Comparison of ENCODE assay signal across 1 cellular context in the genomic region with DNA sequence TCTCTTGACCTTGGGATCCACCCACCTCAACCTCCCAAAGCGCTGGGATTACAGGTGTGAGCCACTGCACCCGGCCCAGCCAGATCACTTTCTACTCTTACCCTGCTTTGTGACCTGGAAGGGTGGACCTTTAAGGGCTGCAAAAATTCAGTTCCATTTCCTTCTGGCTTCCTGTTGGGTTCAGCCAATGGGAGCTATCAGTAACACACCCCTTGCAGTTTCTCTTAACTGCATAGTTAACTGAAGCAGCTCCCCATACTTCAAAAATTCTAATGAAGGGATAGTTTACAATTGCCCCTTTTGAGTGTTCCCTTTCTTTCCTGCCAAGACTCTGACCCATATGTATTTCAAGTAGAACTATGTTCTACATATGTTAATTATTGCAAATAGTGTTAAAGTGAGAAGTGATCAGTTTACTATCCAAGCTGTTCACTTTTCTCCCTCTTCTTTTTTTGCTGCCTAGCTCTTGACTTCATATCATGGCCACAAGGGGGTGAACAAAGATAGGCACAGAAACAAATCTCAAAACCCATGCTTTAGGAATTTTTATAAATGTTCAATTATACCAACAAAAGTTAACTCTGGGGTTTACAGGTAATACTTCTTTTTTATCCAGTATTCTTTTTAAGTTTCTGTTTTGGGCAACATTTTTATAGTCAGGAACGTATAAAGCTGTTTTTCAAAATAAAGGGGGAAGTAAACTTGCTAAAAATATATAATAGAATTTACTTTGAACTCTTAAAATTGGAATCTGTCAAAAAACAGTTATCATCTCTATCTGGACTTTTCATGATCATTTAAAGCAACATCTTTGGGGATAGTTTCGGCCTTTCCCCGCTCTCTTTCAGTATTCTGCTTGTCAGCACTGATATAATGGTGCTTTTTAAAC.
TF ChIP-seq lines count a peak whose summit lies in the region.

No MANE protein-coding gene starts in this region.

TF ChIP-seq in WTC11, 78 proteins besides CTCF, POLR2A, EP300 and RAD21 (continued from another document):
- TF ChIP-seq, protein P1, sequence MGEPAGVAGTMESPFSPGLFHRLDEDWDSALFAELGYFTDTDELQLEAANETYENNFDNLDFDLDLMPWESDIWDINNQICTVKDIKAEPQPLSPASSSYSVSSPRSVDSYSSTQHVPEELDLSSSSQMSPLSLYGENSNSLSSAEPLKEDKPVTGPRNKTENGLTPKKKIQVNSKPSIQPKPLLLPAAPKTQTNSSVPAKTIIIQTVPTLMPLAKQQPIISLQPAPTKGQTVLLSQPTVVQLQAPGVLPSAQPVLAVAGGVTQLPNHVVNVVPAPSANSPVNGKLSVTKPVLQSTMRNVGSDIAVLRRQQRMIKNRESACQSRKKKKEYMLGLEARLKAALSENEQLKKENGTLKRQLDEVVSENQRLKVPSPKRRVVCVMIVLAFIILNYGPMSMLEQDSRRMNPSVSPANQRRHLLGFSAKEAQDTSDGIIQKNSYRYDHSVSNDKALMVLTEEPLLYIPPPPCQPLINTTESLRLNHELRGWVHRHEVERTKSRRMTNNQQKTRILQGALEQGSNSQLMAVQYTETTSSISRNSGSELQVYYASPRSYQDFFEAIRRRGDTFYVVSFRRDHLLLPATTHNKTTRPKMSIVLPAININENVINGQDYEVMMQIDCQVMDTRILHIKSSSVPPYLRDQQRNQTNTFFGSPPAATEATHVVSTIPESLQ (CRISPR knock-in tag; IDR thresholded peaks at IDR 0.05), result no peak
TF ChIP-seq in WTC11: peak in this region for 0.
